Comparison of ENCODE assay signal across 6 cellular contexts in genomic region chrX:49155900-49156837, GRCh38.
DNase-seq lines count a peak whose midpoint lies in the region; ATAC-seq lines count a peak whose summit lies in the region.

No MANE protein-coding gene starts in this region.

- no peaks in the 10 kb centered on the region for H3K4me1 ChIP-seq in iPS DF 6.9 (ENCODE audit: control insufficient read depth, insufficient read depth, low read length)

- H3K36me3 ChIP-seq in iPS DF 6.9 (ENCODE audit: control insufficient read depth, insufficient read depth, low read length), result no peaks in the 10 kb centered on the region

- WGBS in iPS DF 6.9 (ENCODE audit: insufficient coverage, insufficient read length), result no CpG with 5 or more reads among the region's 65 CpGs

- ATAC-seq in HG02981 (IDR thresholded peaks at IDR 0.05; ENCODE audit: unreplicated experiment), result peak; percentile 85

- H3K27ac ChIP-seq in iPS DF 6.9 (ENCODE audit: low read length), result no peak overlapping the region

- peak; percentile 92 for DNase-seq in ELR (ENCODE audit: low read depth)
- peak; percentile 67 for DNase-seq in NCI-H748 treated with DMSO at 0.1 percent for 48 hours (lab: John Stamatoyannopoulos, UW)
- peak; percentile 73 for DNase-seq in activated gamma-delta T cell (lab: John Stamatoyannopoulos, UW)
- no peak for DNase-seq in iPS DF 6.9 (ENCODE audit: low read depth, low spot score)
- DNase-seq in stimulated activated CD4-positive, alpha-beta T cell treated with anti-CD3 and anti-CD28 coated beads, TNF-alpha, amount 100 ng/mL, for 48 hours (ENCODE audit: low read depth in 3 of 3), result peak; percentile 55 to 71 (median 70)

- no peaks in the 10 kb centered on the region for H3K9me3 ChIP-seq in iPS DF 6.9 (ENCODE audit: control insufficient read depth, insufficient read depth, low read length)

- H3K27me3 ChIP-seq in iPS DF 6.9 (ENCODE audit: control insufficient read depth, insufficient read depth, low read length), result peaks cover 3% of the 10 kb centered on the region; the same call in 1 of the 2 replicates

- peak overlapping the region; percentile 43; the same call in 1 of the 2 replicates for H3K4me3 ChIP-seq in iPS DF 6.9 (ENCODE audit: low read length)
